3 cellular contexts compared by ENCODE assay signal in the genomic region with DNA sequence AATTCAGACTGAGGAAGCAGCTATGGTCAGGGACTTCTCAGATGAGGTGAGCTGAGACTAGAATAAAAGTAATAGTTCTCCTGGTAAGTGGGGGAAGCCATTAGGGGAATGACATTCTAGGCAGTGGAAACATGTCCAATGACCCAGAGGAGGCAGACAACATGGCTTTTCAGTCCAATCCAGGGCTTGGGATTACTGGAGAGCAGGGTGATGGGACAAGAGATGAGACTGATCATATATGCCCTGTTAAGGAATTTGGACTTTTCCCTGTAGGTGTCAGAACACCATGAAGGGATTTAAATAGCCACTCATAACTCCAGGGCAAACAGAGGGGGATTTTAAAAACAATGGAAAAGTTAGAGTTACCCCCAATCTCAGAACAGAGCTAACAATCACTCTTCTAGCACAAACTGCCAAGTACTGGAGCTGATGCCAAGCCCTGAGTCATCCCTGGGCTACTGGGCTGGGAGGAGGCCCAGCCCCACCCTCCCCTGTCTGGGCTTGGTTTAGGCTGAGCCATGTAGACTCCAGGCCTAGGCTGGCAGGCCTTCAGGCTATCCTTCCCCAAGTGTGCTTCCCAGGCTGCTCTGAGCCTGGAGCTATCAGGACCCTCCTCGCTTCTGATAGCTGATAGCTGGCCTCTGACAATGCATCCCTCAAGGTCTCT.
TF ChIP-seq lines count a peak whose summit lies in the region.

No MANE protein-coding gene starts in this region.

TF ChIP-seq in liver, 16 proteins besides CTCF, POLR2A, EP300 and RAD21:
- TF ChIP-seq HNF4A (conservative IDR thresholded peaks at IDR 0.05) (peak; percentile 10 to 22), RXRA (IDR thresholded peaks at IDR 0.05) (peak in 1 of 2 donors; percentile 13), ZBTB33 (IDR thresholded peaks at IDR 0.05) (no peak), ATF3 (IDR thresholded peaks at IDR 0.05) (peak; percentile 79), JUND (IDR thresholded peaks at IDR 0.05) (peak; percentile 89 to 91), NR2F2 (IDR thresholded peaks at IDR 0.05) (no peak), YY1 (IDR thresholded peaks at IDR 0.05) (peak; percentile 45)
TF ChIP-seq in liver: peak in this region for 5.

TF ChIP-seq in HepG2, 621 proteins besides CTCF, POLR2A, EP300 and RAD21 (continues in another document):
- TF ChIP-seq ZNF205 (CRISPR knock-in tag; IDR thresholded peaks at IDR 0.05) (no peak), TAF1 (CRISPR knock-in tag; IDR thresholded peaks at IDR 0.05) (no peak), IKZF5 (CRISPR knock-in tag; IDR thresholded peaks at IDR 0.05) (no peak), CSRNP2 (CRISPR knock-in tag; conservative IDR thresholded peaks at IDR 0.05; ENCODE audit: low read depth) (no peak), ZNF264 (CRISPR knock-in tag; IDR thresholded peaks at IDR 0.05) (no peak), PHF8 (CRISPR knock-in tag; IDR thresholded peaks at IDR 0.05) (no peak), REST (IDR thresholded peaks at IDR 0.05; ENCODE audit: borderline replicate concordance in 1 of 2, low read depth in 1 of 2, low read length in 2 of 2) (no peak), ARNT2 (CRISPR knock-in tag; IDR thresholded peaks at IDR 0.05; ENCODE audit: low read depth) (no peak)
- TF ChIP-seq, protein P1, sequence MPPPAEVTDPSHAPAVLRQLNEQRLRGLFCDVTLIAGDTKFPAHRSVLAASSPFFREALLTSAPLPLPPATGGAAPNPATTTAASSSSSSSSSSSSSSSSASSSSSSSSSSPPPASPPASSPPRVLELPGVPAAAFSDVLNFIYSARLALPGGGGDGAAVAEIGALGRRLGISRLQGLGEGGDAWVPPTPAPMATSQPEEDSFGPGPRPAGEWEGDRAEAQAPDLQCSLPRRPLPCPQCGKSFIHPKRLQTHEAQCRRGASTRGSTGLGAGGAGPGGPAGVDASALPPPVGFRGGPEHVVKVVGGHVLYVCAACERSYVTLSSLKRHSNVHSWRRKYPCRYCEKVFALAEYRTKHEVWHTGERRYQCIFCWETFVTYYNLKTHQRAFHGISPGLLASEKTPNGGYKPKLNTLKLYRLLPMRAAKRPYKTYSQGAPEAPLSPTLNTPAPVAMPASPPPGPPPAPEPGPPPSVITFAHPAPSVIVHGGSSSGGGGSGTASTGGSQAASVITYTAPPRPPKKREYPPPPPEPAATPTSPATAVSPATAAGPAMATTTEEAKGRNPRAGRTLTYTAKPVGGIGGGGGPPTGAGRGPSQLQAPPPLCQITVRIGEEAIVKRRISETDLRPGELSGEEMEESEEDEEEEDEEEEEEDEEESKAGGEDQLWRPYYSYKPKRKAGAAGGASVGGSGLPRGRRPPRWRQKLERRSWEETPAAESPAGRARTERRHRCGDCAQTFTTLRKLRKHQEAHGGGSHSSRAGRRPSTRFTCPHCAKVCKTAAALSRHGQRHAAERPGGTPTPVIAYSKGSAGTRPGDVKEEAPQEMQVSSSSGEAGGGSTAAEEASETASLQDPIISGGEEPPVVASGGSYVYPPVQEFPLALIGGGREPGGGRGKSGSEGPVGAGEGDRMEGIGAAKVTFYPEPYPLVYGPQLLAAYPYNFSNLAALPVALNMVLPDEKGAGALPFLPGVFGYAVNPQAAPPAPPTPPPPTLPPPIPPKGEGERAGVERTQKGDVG (CRISPR knock-in tag; IDR thresholded peaks at IDR 0.05; ENCODE audit: borderline replicate concordance), result no peak

TF ChIP-seq in GM12878, 131 proteins besides CTCF, POLR2A, EP300 and RAD21:
- TF ChIP-seq KDM1A (IDR thresholded peaks at IDR 0.05; ENCODE audit: borderline replicate concordance), result no peak
